ENCODE assay signal across 11 cellular contexts in the genomic region with DNA sequence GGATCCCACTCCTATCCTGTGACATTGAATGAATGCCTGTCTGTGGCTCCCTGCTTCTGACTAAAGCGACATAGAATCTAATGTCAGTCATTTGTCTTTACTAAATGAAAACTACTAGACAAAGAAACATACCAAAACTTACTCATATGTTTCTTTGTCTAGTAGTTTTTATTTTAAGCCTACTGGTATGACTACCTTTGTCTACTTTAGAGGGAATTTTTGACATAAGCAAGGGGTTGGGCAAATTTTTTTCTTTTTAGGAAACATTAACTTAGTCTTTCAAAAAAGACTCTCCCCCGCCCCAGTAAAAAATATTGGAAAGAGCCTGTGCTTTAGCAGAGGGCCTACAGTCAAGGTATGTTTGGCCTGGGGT. TPM values are rescaled to one million over a fixed set of nuclear protein-coding genes. Genes with fewer than 3 reads are reported as not detected.
DNase-seq lines count a peak whose midpoint lies in the region; ATAC-seq and TF ChIP-seq lines count a peak whose summit lies in the region.
"Had no signal": no experiment of that assay in that cellular context is flagged by ENCODE, and none has a peak within 500 bp of the region (broad histone marks: within the 10 kb centered on the region; RNA-seq: fewer than 3 reads in every experiment).

No MANE protein-coding gene starts in this region.

- peaks cover 75% of the 10 kb centered on the region for H3K4me1 Mint-ChIP-seq in activated naive CD4-positive, alpha-beta T cell treated with anti-CD3 and anti-CD28 coated beads, Interleukin-2, amount 50 U/mL, for 24 hours
- peaks cover 65% of the 10 kb centered on the region for H3K4me1 Mint-ChIP-seq in stimulated activated naive CD8-positive, alpha-beta T cell treated with anti-CD3 and anti-CD28 coated beads, Interleukin-15, amount 100 ng/mL, for 72 hours

- H3K36me3 Mint-ChIP-seq in activated naive CD4-positive, alpha-beta T cell treated with anti-CD3 and anti-CD28 coated beads, Interleukin-2, amount 50 U/mL, for 24 hours: peaks cover 7% of the 10 kb centered on the region

- H3K27me3 ChIP-seq in right cardiac atrium (ENCODE audit: control insufficient read depth, insufficient read depth): no peaks in the 10 kb centered on the region
- H3K27me3 ChIP-seq: sigmoid colon had no signal

- H3K27ac ChIP-seq in OCI-LY7 (ENCODE audit: low read depth, low read length, poor library complexity, severe bottlenecking) (peak overlapping the region; percentile 16), right cardiac atrium (ENCODE audit: low read length) (peak overlapping the region; percentile 56)

- H3K4me3 Mint-ChIP-seq in activated naive CD4-positive, alpha-beta T cell treated with anti-CD3 and anti-CD28 coated beads, Interleukin-2, amount 50 U/mL, for 24 hours: peak overlapping the region; percentile 87
- H3K4me3 Mint-ChIP-seq in stimulated activated naive CD8-positive, alpha-beta T cell treated with anti-CD3 and anti-CD28 coated beads, Interleukin-15, amount 100 ng/mL, for 72 hours: peak overlapping the region; percentile 34 to 78

- H3K9me3 ChIP-seq in OCI-LY7 (ENCODE audit: low read length): no peaks in the 10 kb centered on the region
- H3K9me3 ChIP-seq in right cardiac atrium (ENCODE audit: control insufficient read depth, low read length): no peaks in the 10 kb centered on the region
- H3K9me3 ChIP-seq: sigmoid colon had no signal

- 96% methylated on average over 2 of the region's 2 CpGs for WGBS in right cardiac atrium

- BruUV-seq in OCI-LY7 (replicated peaks; lab: Mats Ljungman, UMichigan): no TSS peak

- no peak for ATAC-seq in right cardiac atrium
- ATAC-seq in stimulated activated naive CD8-positive, alpha-beta T cell treated with anti-CD3 and anti-CD28 coated beads, Interleukin-15, amount 100 ng/mL, for 72 hours: no peak

- no peaks in the 10 kb centered on the region for H3K9me2 ChIP-seq in OCI-LY7 (ENCODE audit: insufficient read depth, low read length)

- H3K4me1 ChIP-seq in OCI-LY7 (ENCODE audit: insufficient read depth, low read length, poor library complexity, severe bottlenecking) (peaks cover 49% of the 10 kb centered on the region), right cardiac atrium (ENCODE audit: control insufficient read depth, insufficient read depth, low read length) (peaks cover 9% of the 10 kb centered on the region)

- no peaks in the 10 kb centered on the region for H4K20me1 ChIP-seq in OCI-LY7 (ENCODE audit: insufficient read depth, low read length)

- H3K27ac Mint-ChIP-seq in activated naive CD4-positive, alpha-beta T cell treated with anti-CD3 and anti-CD28 coated beads, Interleukin-2, amount 50 U/mL, for 24 hours: peak overlapping the region; percentile 99
- H3K27ac Mint-ChIP-seq in stimulated activated naive CD8-positive, alpha-beta T cell treated with anti-CD3 and anti-CD28 coated beads, Interleukin-15, amount 100 ng/mL, for 72 hours: peak overlapping the region; percentile 31 to 93

- peak overlapping the region; percentile 56 for H3K4me2 ChIP-seq in OCI-LY7 (ENCODE audit: low read length)

- CTCF ChIA-PET in OCI-LY7 (lab: Charles Lee; ENCODE audit: unreplicated experiment): interaction anchor here (1.0 kb wide), 1 partner anchor 10 kb away, joined by 3 read pairs; no protein-coding TSS in a partner anchor

- H3K27me3 Mint-ChIP-seq in activated naive CD4-positive, alpha-beta T cell treated with anti-CD3 and anti-CD28 coated beads, Interleukin-2, amount 50 U/mL, for 24 hours: no peaks in the 10 kb centered on the region
- H3K27me3 Mint-ChIP-seq in stimulated activated naive CD8-positive, alpha-beta T cell treated with anti-CD3 and anti-CD28 coated beads, Interleukin-15, amount 100 ng/mL, for 72 hours: no peaks in the 10 kb centered on the region

- no peak overlapping the region for H3K4me3 ChIP-seq in OCI-LY7 (ENCODE audit: low read depth, low read length, poor library complexity, severe bottlenecking)
- no peak overlapping the region for H3K4me3 ChIP-seq in right cardiac atrium (ENCODE audit: low read length)
- H3K4me3 ChIP-seq: sigmoid colon had no signal

- no peaks in the 10 kb centered on the region for H3K36me3 ChIP-seq in OCI-LY7 (ENCODE audit: insufficient read depth, low read length)
- H3K36me3 ChIP-seq: sigmoid colon had no signal

- H2AFZ ChIP-seq in OCI-LY7 (ENCODE audit: low read length): peak overlapping the region; percentile 10; the same call in 1 of the 2 replicates

- peaks cover 82% of the 10 kb centered on the region for H3K79me2 ChIP-seq in OCI-LY7 (ENCODE audit: insufficient read depth, low read depth, low read length)

- intact Hi-C loops in OCI-LY7 (cut with micrococcal nuclease; ENCODE audit: unreplicated experiment): loop anchor here (10.0 kb wide), 1 partner anchor 527 kb away; no protein-coding TSS in a partner anchor
- intact Hi-C loops in right cardiac atrium (cut with DNase I): loop anchor here in 1 of 4 donors (10.0 kb wide), 1 partner anchor 103 kb away; no protein-coding TSS in a partner anchor

- no peaks in the 10 kb centered on the region for H3K9me3 Mint-ChIP-seq in activated naive CD4-positive, alpha-beta T cell treated with anti-CD3 and anti-CD28 coated beads, Interleukin-2, amount 50 U/mL, for 24 hours
- H3K9me3 Mint-ChIP-seq in stimulated activated naive CD8-positive, alpha-beta T cell treated with anti-CD3 and anti-CD28 coated beads, Interleukin-15, amount 100 ng/mL, for 72 hours: no peaks in the 10 kb centered on the region

- POLR2A ChIA-PET in OCI-LY7 (lab: Charles Lee): interaction anchor here (0.6 to 1.6 kb wide), 5 partner anchors 8 to 588 kb away, joined by 3 to 7 read pairs (median 3); no protein-coding TSS in a partner anchor

- TF ChIP-seq CTCF in OCI-LY7 (conservative IDR thresholded peaks at IDR 0.05; ENCODE audit: low read length): no peak

- DNase-seq in activated naive CD4-positive, alpha-beta T cell treated with Interleukin-2 at 50 U/mL for 16 hours: no peak
- DNase-seq in OCI-LY7 (ENCODE audit: low spot score): no peak
- no peak for DNase-seq in right cardiac atrium
- DNase-seq in stimulated activated naive CD8-positive, alpha-beta T cell treated with anti-CD3 and anti-CD28 coated beads, Interleukin-15, amount 100 ng/mL, for 72 hours: no peak
- no peak for DNase-seq in NCI-H82 (lab: John Stamatoyannopoulos, UW)
- no peak for DNase-seq in cerebellum (ENCODE audit: low spot score)
- no peak for DNase-seq in midbrain (lab: John Stamatoyannopoulos, UW)
- DNase-seq: glutamatergic neuron, NCI-H446, sigmoid colon had no signal

RNA-seq across cellular contexts. Expression of a gene that starts 4.9 kb away (rescaled TPM):
- total RNA-seq in OCI-LY7 (2014; rRNA removed; shearing (Covaris generic)): 8.1 and 14.9 TPM in 2 replicates
- total RNA-seq in OCI-LY7 (2022) (22.1 and 25.6 TPM in 2 replicates), right cardiac atrium (100 to 1,000 TPM; 168 to 276 (median 179) TPM), cerebellum (20.4 TPM)
- polyA plus RNA-seq in right cardiac atrium: 57.6 TPM
